Comparison of ENCODE assay signal across 35 cellular contexts in the genomic region with DNA sequence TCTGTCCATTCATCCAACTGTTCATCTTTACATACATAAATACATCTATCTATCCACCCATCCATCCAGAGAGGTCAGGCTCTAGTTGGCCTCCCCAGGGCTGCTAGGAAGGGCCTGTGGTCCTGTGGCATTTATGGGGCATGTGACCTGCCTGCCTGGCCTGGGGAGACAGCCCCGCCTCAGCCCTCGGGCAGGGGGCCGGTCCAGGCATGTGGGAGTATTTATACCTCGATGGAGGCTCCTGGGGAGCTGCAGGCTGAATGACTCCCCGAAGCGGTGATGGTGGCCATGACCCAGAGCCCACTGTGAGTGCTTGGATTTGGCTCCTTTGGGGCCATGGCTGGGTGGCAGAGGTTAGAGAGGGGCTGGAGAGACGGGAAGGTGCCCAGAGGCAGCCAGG. TPM values are rescaled to one million over a fixed set of nuclear protein-coding genes. Genes with fewer than 3 reads are reported as not detected.
"Had no signal": no experiment of that assay in that cellular context is flagged by ENCODE, and none has a peak within 500 bp of the region (broad histone marks: within the 10 kb centered on the region; RNA-seq: fewer than 3 reads in every experiment).

No MANE protein-coding gene starts in this region.

- H3K4me3 Mint-ChIP-seq: activated B cell treated with CpG ODN at 0.5 μM for 24 hours; activated CD4-positive, alpha-beta memory T cell treated with anti-CD3 and anti-CD28 coated beads, Interleukin-2, amount 10 ng/mL, durations not matched to agents 7 days and 5 days; activated CD4-positive, alpha-beta T cell treated with anti-CD3 and anti-CD28 coated beads, Interleukin-2, amount 10 ng/mL, durations not matched to agents 7 days and 5 days; activated CD8-positive, alpha-beta memory T cell treated with anti-CD3 and anti-CD28 coated beads, Interleukin-2, amount 10 ng/mL, durations not matched to agents 7 days and 5 days; activated CD8-positive, alpha-beta T cell treated with anti-CD3 and anti-CD28 coated beads, Interleukin-2, amount 10 ng/mL, durations not matched to agents 7 days and 5 days; activated naive CD4-positive, alpha-beta T cell treated with anti-CD3 and anti-CD28 coated beads for 36 hours; activated naive CD8-positive, alpha-beta T cell treated with anti-CD3 and anti-CD28 coated beads for 36 hours; activated T-cell treated with anti-CD3 and anti-CD28 coated beads, Interleukin-2, amount 50 U/mL, for 24 hours; T-helper 1 cell treated with Interleukin-12 subunit alpha and Interleukin-12 subunit beta and Interleukin-4 antibody, amounts not matched to agents 30 μg/mL and 1 μg/mL, for 36 hours; T-helper 2 cell treated with Interferon-gamma antibody and Interleukin-4, amounts not matched to agents 5 μg/mL and 100 μg/mL, for 36 hours had no signal

- H3K9me3 Mint-ChIP-seq: activated B cell treated with CpG ODN at 0.5 μM for 24 hours; activated naive CD4-positive, alpha-beta T cell treated with anti-CD3 and anti-CD28 coated beads for 36 hours; activated T-cell treated with anti-CD3 and anti-CD28 coated beads, Interleukin-2, amount 50 U/mL, for 24 hours; T-helper 2 cell treated with Interferon-gamma antibody and Interleukin-4, amounts not matched to agents 5 μg/mL and 100 μg/mL, for 36 hours had no signal

- H3K4me1 Mint-ChIP-seq: activated CD4-positive, alpha-beta memory T cell treated with anti-CD3 and anti-CD28 coated beads, Interleukin-2, amount 10 ng/mL, durations not matched to agents 7 days and 5 days; activated CD4-positive, alpha-beta T cell treated with anti-CD3 and anti-CD28 coated beads, Interleukin-2, amount 10 ng/mL, durations not matched to agents 7 days and 5 days; activated CD8-positive, alpha-beta memory T cell treated with anti-CD3 and anti-CD28 coated beads, Interleukin-2, amount 10 ng/mL, durations not matched to agents 7 days and 5 days; activated naive CD8-positive, alpha-beta T cell treated with anti-CD3 and anti-CD28 coated beads for 36 hours had no signal

- H3K27me3 ChIP-seq: body of pancreas had no signal

- H3K27ac Mint-ChIP-seq: activated B cell treated with CpG ODN at 0.5 μM for 24 hours; activated CD4-positive, alpha-beta memory T cell treated with anti-CD3 and anti-CD28 coated beads, Interleukin-2, amount 10 ng/mL, durations not matched to agents 7 days and 5 days; activated CD4-positive, alpha-beta T cell treated with anti-CD3 and anti-CD28 coated beads, Interleukin-2, amount 10 ng/mL, durations not matched to agents 7 days and 5 days; activated CD8-positive, alpha-beta memory T cell treated with anti-CD3 and anti-CD28 coated beads, Interleukin-2, amount 10 ng/mL, durations not matched to agents 7 days and 5 days; activated CD8-positive, alpha-beta T cell treated with anti-CD3 and anti-CD28 coated beads, Interleukin-2, amount 10 ng/mL, durations not matched to agents 7 days and 5 days; activated naive CD4-positive, alpha-beta T cell treated with anti-CD3 and anti-CD28 coated beads for 36 hours; activated naive CD8-positive, alpha-beta T cell treated with anti-CD3 and anti-CD28 coated beads for 36 hours; activated T-cell treated with anti-CD3 and anti-CD28 coated beads, Interleukin-2, amount 50 U/mL, for 24 hours; T-helper 1 cell treated with Interleukin-12 subunit alpha and Interleukin-12 subunit beta and Interleukin-4 antibody, amounts not matched to agents 30 μg/mL and 1 μg/mL, for 36 hours; T-helper 2 cell treated with Interferon-gamma antibody and Interleukin-4, amounts not matched to agents 5 μg/mL and 100 μg/mL, for 36 hours had no signal

- ATAC-seq: activated CD8-positive, alpha-beta memory T cell treated with anti-CD3 and anti-CD28 coated beads, Interleukin-2, amount 10 ng/mL, durations not matched to agents 7 days and 5 days; activated CD8-positive, alpha-beta T cell treated with anti-CD3 and anti-CD28 coated beads, Interleukin-2, amount 10 ng/mL, durations not matched to agents 7 days and 5 days; activated naive CD4-positive, alpha-beta T cell treated with anti-CD3 and anti-CD28 coated beads, Interleukin-2, amount 50 U/mL, for 72 hours; body of pancreas had no signal

- H3K4me3 ChIP-seq: adrenal gland, body of pancreas, breast epithelium had no signal

- H3K4me1 ChIP-seq: adrenal gland, body of pancreas, breast epithelium had no signal

- H3K36me3 ChIP-seq: adrenal gland, brain microvascular endothelial cell, breast epithelium had no signal

- FAIRE-seq: astrocyte, TTC549 had no signal

- H3K9me3 ChIP-seq: adrenal gland, body of pancreas, breast epithelium had no signal

- H3K36me3 Mint-ChIP-seq: activated CD8-positive, alpha-beta memory T cell treated with anti-CD3 and anti-CD28 coated beads, Interleukin-2, amount 10 ng/mL, durations not matched to agents 7 days and 5 days; activated naive CD4-positive, alpha-beta T cell treated with anti-CD3 and anti-CD28 coated beads, Interleukin-2, amount 50 U/mL, for 72 hours; activated naive CD8-positive, alpha-beta T cell treated with anti-CD3 and anti-CD28 coated beads for 36 hours had no signal

- DNase-seq: activated B cell treated with CpG ODN at 0.5 μM for 24 hours; activated CD4-positive, alpha-beta memory T cell treated with anti-CD3 and anti-CD28 coated beads, Interleukin-2, amount 10 ng/mL, durations not matched to agents 7 days and 5 days; activated CD4-positive, alpha-beta T cell treated with anti-CD3 and anti-CD28 coated beads for 48 hours; activated CD4-positive, alpha-beta T cell treated with anti-CD3 and anti-CD28 coated beads, Interleukin-2, amount 10 ng/mL, durations not matched to agents 7 days and 5 days; activated CD4-positive, alpha-beta T cell treated with anti-CD3 and anti-CD28 coated beads, Interleukin-2, amount 50 U/mL, for 48 hours; activated CD4-positive, CD25-positive, alpha-beta regulatory T cell treated with anti-CD3 and anti-CD28 coated beads, Interleukin-2, amount 50 U/mL, for 72 hours; activated CD8-positive, alpha-beta memory T cell treated with anti-CD3 and anti-CD28 coated beads for 24 hours; activated CD8-positive, alpha-beta memory T cell treated with anti-CD3 and anti-CD28 coated beads, Interleukin-2, amount 10 ng/mL, durations not matched to agents 7 days and 5 days; activated CD8-positive, alpha-beta memory T cell treated with anti-CD3 and anti-CD28 coated beads, Interleukin-2, amount 50 U/mL, for 48 hours; activated CD8-positive, alpha-beta T cell treated with anti-CD3 and anti-CD28 coated beads, Interleukin-2, amount 10 ng/mL, durations not matched to agents 7 days and 5 days; activated effector memory CD4-positive, alpha-beta T cell treated with anti-CD3 and anti-CD28 coated beads, Interleukin-2, amount 50 U/mL, for 16 hours; activated gamma-delta T cell treated with Interleukin-2 at 50 U/mL for 16 hours; activated naive CD4-positive, alpha-beta T cell; activated naive CD4-positive, alpha-beta T cell treated with anti-CD3 and anti-CD28 coated beads for 36 hours; activated naive CD4-positive, alpha-beta T cell treated with anti-CD3 and anti-CD28 coated beads, Interleukin-2, amount 50 U/mL, for 16 hours; activated naive CD8-positive, alpha-beta T cell treated with anti-CD3 and anti-CD28 coated beads for 36 hours; activated T-cell treated with anti-CD3 and anti-CD28 coated beads, Interleukin-2, amount 50 U/mL, for 24 hours; activated T-cell treated with anti-CD3 and anti-CD28 coated beads, Interleukin-2, amount 50 U/mL, for 48 hours; adrenal gland; amniotic stem cell; aorta; body of pancreas; brain microvascular endothelial cell; central memory CD4-positive, alpha-beta T cell; T-helper 1 cell; T-helper 2 cell; T-helper 9 cell had no signal

- H3K27ac ChIP-seq: adrenal gland, body of pancreas, brain microvascular endothelial cell, breast epithelium, VCaP had no signal

RNA-seq across cellular contexts. Expression of gene FOXN1, which starts 7.3 kb away (rescaled TPM):
- total RNA-seq: activated B cell treated with CpG ODN at 0.5 μM for 24 hours; activated CD4-positive, alpha-beta memory T cell treated with anti-CD3 and anti-CD28 coated beads, Interleukin-2, amount 10 ng/mL, durations not matched to agents 7 days and 5 days; activated CD4-positive, alpha-beta T cell treated with anti-CD3 and anti-CD28 coated beads, Interleukin-2, amount 10 ng/mL, durations not matched to agents 7 days and 5 days; activated CD8-positive, alpha-beta memory T cell treated with anti-CD3 and anti-CD28 coated beads, Interleukin-2, amount 10 ng/mL, durations not matched to agents 7 days and 5 days; activated CD8-positive, alpha-beta T cell treated with anti-CD3 and anti-CD28 coated beads, Interleukin-2, amount 10 ng/mL, durations not matched to agents 7 days and 5 days; activated naive CD4-positive, alpha-beta T cell treated with anti-CD3 and anti-CD28 coated beads for 36 hours; activated naive CD4-positive, alpha-beta T cell treated with anti-CD3 and anti-CD28 coated beads, Interleukin-2, amount 50 U/mL, for 72 hours; activated naive CD8-positive, alpha-beta T cell treated with anti-CD3 and anti-CD28 coated beads for 36 hours; adrenal gland; aorta; astrocyte; cardiac septum had no signal
- polyA plus RNA-seq: adrenal gland, aorta had no signal

RNA-seq across cellular contexts. Expression of gene SLC13A2, which starts 40.0 kb away (rescaled TPM):
- total RNA-seq: activated B cell treated with CpG ODN at 0.5 μM for 24 hours; activated CD4-positive, alpha-beta memory T cell treated with anti-CD3 and anti-CD28 coated beads, Interleukin-2, amount 10 ng/mL, durations not matched to agents 7 days and 5 days; activated CD4-positive, alpha-beta T cell treated with anti-CD3 and anti-CD28 coated beads, Interleukin-2, amount 10 ng/mL, durations not matched to agents 7 days and 5 days; activated CD8-positive, alpha-beta memory T cell treated with anti-CD3 and anti-CD28 coated beads, Interleukin-2, amount 10 ng/mL, durations not matched to agents 7 days and 5 days; activated CD8-positive, alpha-beta T cell treated with anti-CD3 and anti-CD28 coated beads, Interleukin-2, amount 10 ng/mL, durations not matched to agents 7 days and 5 days; activated naive CD4-positive, alpha-beta T cell treated with anti-CD3 and anti-CD28 coated beads for 36 hours; activated naive CD4-positive, alpha-beta T cell treated with anti-CD3 and anti-CD28 coated beads, Interleukin-2, amount 50 U/mL, for 72 hours; activated naive CD8-positive, alpha-beta T cell treated with anti-CD3 and anti-CD28 coated beads for 36 hours; adrenal gland; aorta; astrocyte; cardiac septum had no signal
